25 cellular contexts compared by ENCODE assay signal in the genomic region with DNA sequence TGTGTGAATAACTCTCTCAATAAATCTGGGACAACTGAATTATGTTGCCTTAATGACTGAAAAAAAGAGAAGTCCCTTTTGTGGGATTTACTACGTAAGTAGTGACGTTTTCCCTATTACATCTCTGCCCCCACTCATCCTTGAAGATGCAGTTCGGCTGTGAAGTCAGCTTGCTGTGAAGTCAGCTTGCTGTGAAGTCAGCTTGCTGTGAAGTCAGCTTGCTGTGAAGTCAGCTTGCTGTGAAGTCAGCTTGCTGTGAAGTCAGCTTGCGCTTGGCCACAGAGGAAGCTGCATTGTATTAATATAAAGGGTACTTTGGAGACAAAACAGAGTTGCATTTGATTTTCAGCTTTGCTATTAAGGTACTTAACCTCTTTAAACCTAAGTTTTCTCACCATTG.
"Had no signal": no experiment of that assay in that cellular context is flagged by ENCODE, and none has a peak within 500 bp of the region (broad histone marks: within the 10 kb centered on the region; RNA-seq: fewer than 3 reads in every experiment).

No MANE protein-coding gene starts in this region.

- DNase-seq: IMR-90; Kasumi-1; MM.1S; NCI-H1092 treated with DMSO at 0.1 percent for 48 hours; NCI-H1436; NCI-H187; NCI-H2029; NCI-H2081 treated with DMSO at 0.1 percent for 48 hours; NCI-H2171 treated with DMSO at 0.1 percent for 48 hours; NCI-H226; NCI-H446; NCI-H510A; NCI-H524 treated with DMSO at 0.1 percent for 48 hours; NK-92 treated with Interleukin-12 subunit alpha and Interleukin-12 subunit beta, amount 100 ng/mL, for 24 hours; OCI-M1; PC-9; Peyer's patch; SHP77 treated with DMSO at 0.1 percent for 48 hours; SJCRH30; T-helper 1 cell; T-helper 17 cell had no signal

- H3K9me3 ChIP-seq: SJCRH30 had no signal

- H3K4me3 ChIP-seq: PC-9, Peyer's patch, SJCRH30 had no signal

- H3K4me2 ChIP-seq: KMS-11, PC-9 had no signal

- H3K9ac ChIP-seq: KMS-11 had no signal

- ATAC-seq: HepG2, Right ventricle myocardium inferior, SK-N-SH treated with all-trans-retinoic acid at 6 μM for 48 hours, T-helper 17 cell had no signal

- H2AFZ ChIP-seq: PC-9 had no signal

- H3K27me3 ChIP-seq: Peyer's patch, SJCRH30 had no signal

- H3K4me1 ChIP-seq: Peyer's patch, SJCRH30 had no signal

- H3K27ac ChIP-seq: KMS-11, PC-9, Peyer's patch, SJCRH30 had no signal

- FAIRE-seq: HepG2 had no signal

- H3K36me3 ChIP-seq: Peyer's patch, SJCRH30 had no signal
